Comparison of ENCODE assay signal across 8 cellular contexts in the genomic region with DNA sequence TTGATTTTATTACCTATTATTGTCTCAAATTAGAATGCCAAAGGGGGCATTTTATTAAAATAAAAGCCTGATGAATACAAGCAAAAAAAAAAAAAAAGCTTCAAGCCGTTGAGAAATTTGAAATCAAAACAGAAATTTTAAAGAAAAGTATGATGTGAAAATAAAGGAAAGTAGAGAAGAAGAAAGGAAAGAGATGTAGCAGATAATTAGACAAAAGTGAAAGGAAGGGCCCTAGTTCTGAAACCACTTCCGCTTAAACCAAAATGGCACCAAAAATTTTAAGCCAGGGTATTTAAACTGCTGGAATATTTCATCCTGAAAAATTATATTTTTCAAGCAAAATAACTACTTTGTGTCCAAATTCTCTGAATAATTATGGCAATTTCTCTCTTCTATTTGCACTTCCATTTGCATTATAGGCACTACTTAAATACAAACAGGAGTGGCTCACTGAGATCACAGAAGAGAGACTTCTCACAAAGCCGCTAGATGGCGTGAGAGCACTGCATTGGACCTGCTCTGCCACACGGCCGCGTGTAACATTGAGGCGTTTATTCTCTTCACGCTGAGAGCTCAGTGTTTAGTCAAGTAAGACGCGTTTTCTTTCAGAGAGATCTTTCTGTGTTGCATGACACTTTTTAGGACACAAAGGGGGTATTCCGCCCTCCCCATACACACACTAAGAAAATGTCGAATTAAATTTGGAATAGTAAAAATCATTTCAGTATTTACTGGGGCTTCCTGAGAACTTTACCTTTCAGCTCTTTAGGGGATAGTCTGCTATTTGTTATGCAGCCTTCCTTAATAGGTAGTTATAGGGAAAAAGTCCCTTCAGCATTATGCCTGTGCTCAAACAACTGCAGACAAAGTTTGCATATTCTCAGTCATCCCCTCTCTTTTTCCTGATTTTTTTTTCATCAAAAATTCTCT.
DNase-seq lines count a peak whose midpoint lies in the region; ATAC-seq, FAIRE-seq and TF ChIP-seq lines count a peak whose summit lies in the region.

No MANE protein-coding gene starts in this region.

- H3K27me3 ChIP-seq in WERI-Rb-1 (ENCODE audit: insufficient read depth, low read depth, severe bottlenecking): no peaks in the 10 kb centered on the region
- H3K27me3 ChIP-seq in bronchial epithelial cell (ENCODE audit: control insufficient read depth, insufficient read depth, low read length): no peaks in the 10 kb centered on the region

- peak; percentile 86 for TF ChIP-seq CTCF in WERI-Rb-1 (IDR thresholded peaks at IDR 0.05; ENCODE audit: low read depth, low read length)
- peak; percentile 87 for TF ChIP-seq CTCF in bronchial epithelial cell (IDR thresholded peaks at IDR 0.05; ENCODE audit: insufficient read depth, low read length, severe bottlenecking)

- no peaks in the 10 kb centered on the region for H3K9me3 ChIP-seq in WERI-Rb-1 (ENCODE audit: severe bottlenecking)

- no peak overlapping the region for H3K27ac ChIP-seq in WERI-Rb-1

- H3K36me3 ChIP-seq in WERI-Rb-1: no peaks in the 10 kb centered on the region
- H3K36me3 ChIP-seq in bronchial epithelial cell (ENCODE audit: control insufficient read depth, insufficient read depth, low read length): no peaks in the 10 kb centered on the region

- H3K4me3 ChIP-seq in WERI-Rb-1 (ENCODE audit: low read depth, low read length): peak overlapping the region; percentile 20; the same call in 1 of the 2 replicates
- H3K4me3 ChIP-seq in bronchial epithelial cell (ENCODE audit: low read depth, low read length): no peak overlapping the region

- FAIRE-seq in bronchial epithelial cell (lab: Jason Lieb, UNC): no peak

- ATAC-seq in GM19043 (IDR thresholded peaks at IDR 0.05; ENCODE audit: low read depth, unreplicated experiment): peak; percentile 100
- ATAC-seq in HG03280 (IDR thresholded peaks at IDR 0.05; ENCODE audit: unreplicated experiment): peak; percentile 100

- DNase-seq in AG20443 (ENCODE audit: low spot score): peak; percentile 76
- DNase-seq in NCI-H2227 (lab: John Stamatoyannopoulos, UW; ENCODE audit: unreplicated experiment): peak; percentile 85
- peak; percentile 85 for DNase-seq in WERI-Rb-1
- peak; percentile 70 for DNase-seq in bronchial epithelial cell (ENCODE audit: low read depth)
- peak; percentile 78 for DNase-seq in iris pigment epithelial cell (ENCODE audit: low read depth)
- DNase-seq in stimulated activated CD4-positive, alpha-beta T cell treated with anti-CD3 and anti-CD28 coated beads, Interleukin-15, amount 100 ng/mL, for 48 hours (ENCODE audit: low read depth in 2 of 2): peak; percentile 56 to 62
